ENCODE assay signal across 2 cellular contexts in the genomic region with DNA sequence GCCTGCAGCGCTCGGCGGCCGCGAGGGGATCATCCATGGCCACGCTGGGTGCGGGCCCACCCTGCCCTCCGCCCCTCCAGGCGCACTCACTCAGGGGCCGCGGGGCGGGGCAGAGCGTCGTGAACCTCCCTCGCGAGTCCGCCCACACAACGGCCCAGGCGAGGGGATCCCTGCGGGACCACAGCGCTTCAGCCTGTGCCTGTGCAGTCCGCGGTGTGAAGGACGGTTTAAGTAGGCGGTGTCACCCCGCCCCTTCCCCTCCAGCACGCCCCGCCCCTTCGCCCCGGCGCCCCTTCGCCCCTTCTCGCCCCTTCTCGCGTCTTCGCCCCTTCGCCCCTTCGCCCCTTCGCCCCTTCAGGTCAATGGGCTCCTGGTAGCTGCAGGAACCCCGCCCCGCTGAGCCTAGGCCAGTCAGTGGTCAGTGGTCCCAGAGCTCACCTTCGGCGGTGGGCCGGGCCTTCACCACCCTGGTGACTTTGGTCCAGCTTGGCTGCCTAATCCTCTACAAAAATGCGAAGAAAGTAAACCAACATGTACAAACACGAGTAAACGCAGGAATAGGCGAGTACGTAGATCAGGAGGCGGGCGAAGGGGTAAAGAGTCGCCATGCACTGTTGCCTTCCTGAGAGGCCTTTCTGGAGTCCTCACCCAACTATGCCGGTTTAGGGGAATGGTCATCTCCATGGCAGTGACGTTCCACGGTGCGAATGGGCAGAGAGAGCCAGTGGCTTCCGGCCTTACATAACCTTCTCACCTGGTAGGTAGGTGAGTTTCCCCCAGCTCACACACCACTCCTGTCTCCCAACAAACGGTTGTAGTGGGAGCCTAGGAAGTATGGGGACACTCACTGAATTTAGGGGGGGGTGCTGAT.
TF ChIP-seq lines count a peak whose summit lies in the region.

No MANE protein-coding gene starts in this region.

TF ChIP-seq in H1, 55 proteins besides CTCF, POLR2A, EP300 and RAD21:
- no peak for TF ChIP-seq RFX5 (IDR thresholded peaks at IDR 0.05; ENCODE audit: borderline replicate concordance, low read depth, low read length)
- TF ChIP-seq TCF12 (IDR thresholded peaks at IDR 0.05; ENCODE audit: low read depth, low read length): no peak

TF ChIP-seq in SK-N-SH treated with all-trans-retinoic acid at 6 μM for 48 hours, 23 proteins besides CTCF, POLR2A, EP300 and RAD21:
- TF ChIP-seq, protein P1, sequence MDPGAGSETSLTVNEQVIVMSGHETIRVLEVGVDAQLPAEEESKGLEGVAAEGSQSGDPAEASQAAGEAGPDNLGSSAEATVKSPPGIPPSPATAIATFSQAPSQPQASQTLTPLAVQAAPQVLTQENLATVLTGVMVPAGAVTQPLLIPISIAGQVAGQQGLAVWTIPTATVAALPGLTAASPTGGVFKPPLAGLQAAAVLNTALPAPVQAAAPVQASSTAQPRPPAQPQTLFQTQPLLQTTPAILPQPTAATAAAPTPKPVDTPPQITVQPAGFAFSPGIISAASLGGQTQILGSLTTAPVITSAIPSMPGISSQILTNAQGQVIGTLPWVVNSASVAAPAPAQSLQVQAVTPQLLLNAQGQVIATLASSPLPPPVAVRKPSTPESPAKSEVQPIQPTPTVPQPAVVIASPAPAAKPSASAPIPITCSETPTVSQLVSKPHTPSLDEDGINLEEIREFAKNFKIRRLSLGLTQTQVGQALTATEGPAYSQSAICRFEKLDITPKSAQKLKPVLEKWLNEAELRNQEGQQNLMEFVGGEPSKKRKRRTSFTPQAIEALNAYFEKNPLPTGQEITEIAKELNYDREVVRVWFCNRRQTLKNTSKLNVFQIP (CRISPR knock-in tag; IDR thresholded peaks at IDR 0.05; ENCODE audit: borderline replicate concordance, low read depth): no peak
- no peak for TF ChIP-seq GLIS3 (CRISPR knock-in tag; IDR thresholded peaks at IDR 0.05)
- no peak for TF ChIP-seq ARNTL (CRISPR knock-in tag; IDR thresholded peaks at IDR 0.05; ENCODE audit: borderline replicate concordance, low read depth)
- no peak for TF ChIP-seq ISL1 (CRISPR knock-in tag; IDR thresholded peaks at IDR 0.05)
- TF ChIP-seq, protein P2, sequence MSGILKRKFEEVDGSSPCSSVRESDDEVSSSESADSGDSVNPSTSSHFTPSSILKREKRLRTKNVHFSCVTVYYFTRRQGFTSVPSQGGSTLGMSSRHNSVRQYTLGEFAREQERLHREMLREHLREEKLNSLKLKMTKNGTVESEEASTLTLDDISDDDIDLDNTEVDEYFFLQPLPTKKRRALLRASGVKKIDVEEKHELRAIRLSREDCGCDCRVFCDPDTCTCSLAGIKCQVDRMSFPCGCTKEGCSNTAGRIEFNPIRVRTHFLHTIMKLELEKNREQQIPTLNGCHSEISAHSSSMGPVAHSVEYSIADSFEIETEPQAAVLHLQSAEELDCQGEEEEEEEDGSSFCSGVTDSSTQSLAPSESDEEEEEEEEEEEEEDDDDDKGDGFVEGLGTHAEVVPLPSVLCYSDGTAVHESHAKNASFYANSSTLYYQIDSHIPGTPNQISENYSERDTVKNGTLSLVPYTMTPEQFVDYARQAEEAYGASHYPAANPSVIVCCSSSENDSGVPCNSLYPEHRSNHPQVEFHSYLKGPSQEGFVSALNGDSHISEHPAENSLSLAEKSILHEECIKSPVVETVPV (CRISPR knock-in tag; IDR thresholded peaks at IDR 0.05): no peak
